ENCODE assay signal across 1 cellular context in genomic region chr17:1588781-1589585, GRCh38.
TF ChIP-seq lines count a peak whose summit lies in the region.

No MANE protein-coding gene starts in this region.

TF ChIP-seq in H1, 55 proteins besides CTCF, POLR2A, EP300 and RAD21:
- TF ChIP-seq BACH1 (IDR thresholded peaks at IDR 0.05; ENCODE audit: low read length): peak; percentile 50; the same call in 1 of the 2 replicates
- TF ChIP-seq CREB1 (IDR thresholded peaks at IDR 0.05): no peak
- no peak for TF ChIP-seq CBX5 (IDR thresholded peaks at IDR 0.05; ENCODE audit: low read depth, low read length)
- no peak for TF ChIP-seq SAP30 (IDR thresholded peaks at IDR 0.05; ENCODE audit: insufficient read depth, insufficient replicate concordance, low read length)
- no peak for TF ChIP-seq KDM4A (IDR thresholded peaks at IDR 0.05; ENCODE audit: low read depth, low read length, severe bottlenecking)
- no peak for TF ChIP-seq SUZ12 (IDR thresholded peaks at IDR 0.05; ENCODE audit: low read length)
- TF ChIP-seq KDM1A (IDR thresholded peaks at IDR 0.05; ENCODE audit: borderline replicate concordance, low read length): peak; percentile 12; the same call in 1 of the 2 replicates
- peak; percentile 96 for TF ChIP-seq MAFK (IDR thresholded peaks at IDR 0.05; ENCODE audit: low read depth, low read length)
- no peak for TF ChIP-seq USF2 (IDR thresholded peaks at IDR 0.05; ENCODE audit: low read length)
- TF ChIP-seq ASH2L (IDR thresholded peaks at IDR 0.05; ENCODE audit: low read length): no peak
- TF ChIP-seq SIN3A (conservative IDR thresholded peaks at IDR 0.05 in 1 of 2, IDR thresholded peaks at IDR 0.05 in 1 of 2; ENCODE audit: low read depth in 1 of 2, low read length in 2 of 2): no peak
- no peak for TF ChIP-seq TAF7 (optimal IDR thresholded peaks at IDR 0.05; ENCODE audit: borderline replicate concordance, low read depth, low read length)
- no peak for TF ChIP-seq RFX5 (IDR thresholded peaks at IDR 0.05; ENCODE audit: borderline replicate concordance, low read depth, low read length)
- no peak for TF ChIP-seq ATF2 (IDR thresholded peaks at IDR 0.05; ENCODE audit: low read length)
- no peak for TF ChIP-seq EGR1 (IDR thresholded peaks at IDR 0.05; ENCODE audit: borderline replicate concordance, low read depth, low read length)
- no peak for TF ChIP-seq TEAD4 (IDR thresholded peaks at IDR 0.05; ENCODE audit: low read depth, low read length)
- TF ChIP-seq BRCA1 (IDR thresholded peaks at IDR 0.05; ENCODE audit: low read depth, low read length): no peak
- no peak for TF ChIP-seq RBBP5 (IDR thresholded peaks at IDR 0.05; ENCODE audit: borderline replicate concordance, low read depth, low read length)
